In the genomic region with DNA sequence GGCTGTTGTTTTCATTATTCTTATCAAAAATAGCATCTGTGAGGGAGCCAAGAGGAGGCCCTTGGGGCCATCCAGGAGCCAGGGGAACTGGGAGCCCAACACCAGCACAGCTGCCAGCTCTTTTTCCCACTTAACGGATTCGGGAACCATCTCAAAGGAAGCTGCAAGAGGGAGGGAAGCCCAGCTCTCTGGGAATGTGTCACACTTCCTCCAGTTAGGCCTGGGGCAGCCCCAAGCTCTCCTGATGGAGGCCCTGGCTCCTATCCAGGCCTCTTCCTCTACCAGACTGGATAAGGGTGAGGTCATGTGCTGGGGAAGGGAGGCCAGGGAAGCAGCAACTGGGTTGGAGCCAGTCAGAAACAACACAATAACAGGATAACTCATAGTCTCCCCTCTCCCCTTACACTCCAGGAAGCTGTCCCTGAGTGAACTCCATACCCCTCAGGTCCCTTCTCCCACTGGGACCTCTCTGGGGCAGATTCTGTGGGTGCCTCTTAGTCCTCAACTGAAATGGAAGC, we compare ENCODE assay signal across 8 cellular contexts. TPM values are rescaled to one million over a fixed set of nuclear protein-coding genes. Genes with fewer than 3 reads are reported as not detected.
DNase-seq lines count a peak whose midpoint lies in the region; ATAC-seq lines count a peak whose summit lies in the region.

No MANE protein-coding gene starts in this region.

- no peaks in the 10 kb centered on the region for H3K9me3 ChIP-seq in mesodermal cell (ENCODE audit: control insufficient read depth, low read length)

- 65 to 82% methylated on average over 2 of the region's 2 CpGs for WGBS in mesodermal cell (ENCODE audit: insufficient coverage in 2 of 2), 2 experiments

- H3K4me1 ChIP-seq in mesodermal cell (ENCODE audit: control insufficient read depth, insufficient read depth, low read length, poor library complexity, severe bottlenecking): peaks cover 17% of the 10 kb centered on the region

- in situ Hi-C loops in Caki2 (cut with HindIII; ENCODE audit: low pct_unique_long_range_greater_than_20kb, low sequenced_read_pairs): no loop called here

- ATAC-seq in GM18498 (IDR thresholded peaks at IDR 0.05; ENCODE audit: unreplicated experiment) (no peak), HG03135 (IDR thresholded peaks at IDR 0.05; ENCODE audit: unreplicated experiment) (no peak)

- H3K27ac ChIP-seq in mesodermal cell (ENCODE audit: low read depth, low read length, severe bottlenecking): peak overlapping the region; percentile 64

- no peak overlapping the region for H3K4me3 ChIP-seq in mesodermal cell (ENCODE audit: extremely low read depth, insufficient read depth, low read length, poor library complexity, severe bottlenecking)

- DNase-seq in Caki2 (ENCODE audit: low read depth) (peak; percentile 62), NCI-H226 (peak; percentile 98), dedifferentiated amniotic fluid mesenchymal stem cell (ENCODE audit: extremely low spot score) (peak; percentile 39), midbrain (lab: John Stamatoyannopoulos, UW) (no peak), Ammon's horn (ENCODE audit: low spot score) (no peak)

- H3K36me3 ChIP-seq in mesodermal cell (ENCODE audit: control insufficient read depth, insufficient read depth, low read length): no peaks in the 10 kb centered on the region

RNA-seq across cellular contexts. Expression of gene CSF2, which starts 12.7 kb away (rescaled TPM):
- total RNA-seq in Caki2 (2014; rRNA removed; shearing (Covaris generic); ENCODE audit: low replicate concordance): not detected in 2 replicates
- not detected for polyA plus RNA-seq in mesodermal cell (2013, experiment 1 of 2)
- not detected for polyA plus RNA-seq in mesodermal cell (2013, experiment 2 of 2)

RNA-seq across cellular contexts. Expression of gene IL3, which starts 25.9 kb away (rescaled TPM):
- total RNA-seq in Caki2 (2014; rRNA removed; shearing (Covaris generic); ENCODE audit: low replicate concordance): not detected in 2 replicates
- not detected for polyA plus RNA-seq in mesodermal cell (2013, experiment 1 of 2)
- polyA plus RNA-seq in mesodermal cell (2013, experiment 2 of 2): not detected

Comparison
In these comparisons a context has a peak if more than half of its experiments do, and no peak if none do; other contexts are left out.
1. DNase-seq: peak in Caki2 (single experiment), NCI-H226 (single experiment) and dedifferentiated amniotic fluid mesenchymal stem cell (single experiment); none in midbrain (single experiment) and Ammon's horn (single experiment).